Comparison of ENCODE assay signal across 15 cellular contexts in the genomic region with DNA sequence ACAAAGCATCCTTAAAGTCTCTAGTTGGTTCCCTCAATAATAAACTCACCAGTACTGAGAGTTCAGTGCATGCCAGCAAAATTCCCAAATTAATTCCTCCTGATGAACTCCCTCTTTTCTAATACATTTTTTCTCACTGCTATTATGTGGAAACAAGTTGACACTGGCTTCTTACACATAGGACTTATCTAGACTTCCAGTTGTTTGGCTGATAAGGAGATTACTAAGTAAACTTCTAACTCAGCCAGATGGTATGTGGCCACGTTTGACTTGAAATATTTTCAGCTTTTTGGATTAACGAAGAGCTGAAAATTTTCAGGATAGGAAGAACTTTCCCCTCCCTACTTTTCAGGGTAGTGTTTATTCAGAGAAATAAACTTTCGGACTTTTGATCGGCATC.
A peak's percentile ranks its signal among the peaks of the same experiment; 100 is the strongest.
DNase-seq lines count a peak whose midpoint lies in the region; ATAC-seq, FAIRE-seq and TF ChIP-seq lines count a peak whose summit lies in the region.
"Had no signal": no experiment of that assay in that cellular context is flagged by ENCODE, and none has a peak within 500 bp of the region (broad histone marks: within the 10 kb centered on the region; RNA-seq: fewer than 3 reads in every experiment).

No MANE protein-coding gene starts in this region.

- no peaks in the 10 kb centered on the region for H3K9me3 ChIP-seq in left lung
- H3K9me3 ChIP-seq: HAP-1, neutrophil, spleen had no signal

- H3K36me3 ChIP-seq in bronchial epithelial cell (ENCODE audit: control insufficient read depth, insufficient read depth, low read length) (no peaks in the 10 kb centered on the region), left lung (no peaks in the 10 kb centered on the region)
- H3K36me3 ChIP-seq: HAP-1, neutrophil, spleen had no signal

- H3K4me1 Mint-ChIP-seq in stimulated activated effector memory CD8-positive, alpha-beta T cell treated with anti-CD3 and anti-CD28 coated beads, Interleukin-12 subunit alpha, Interleukin-12 subunit beta, amount 100 ng/mL, for 72 hours = no peaks in the 10 kb centered on the region
- H3K4me1 Mint-ChIP-seq: activated naive CD4-positive, alpha-beta T cell treated with anti-CD3 and anti-CD28 coated beads, Interleukin-2, amount 10 ng/mL, durations not matched to agents 7 days and 5 days had no signal

- no peak overlapping the region for H3K4me3 Mint-ChIP-seq in stimulated activated effector memory CD8-positive, alpha-beta T cell treated with anti-CD3 and anti-CD28 coated beads, Interleukin-12 subunit alpha, Interleukin-12 subunit beta, amount 100 ng/mL, for 72 hours
- H3K4me3 Mint-ChIP-seq: activated naive CD4-positive, alpha-beta T cell treated with anti-CD3 and anti-CD28 coated beads, Interleukin-2, amount 10 ng/mL, durations not matched to agents 7 days and 5 days had no signal

- intact Hi-C loops in left lung (cut with DNase I) = no loop called here

- H3K27ac ChIP-seq in left lung = no peak overlapping the region
- H3K27ac ChIP-seq: neutrophil, spleen had no signal

- FAIRE-seq in bronchial epithelial cell (lab: Jason Lieb, UNC) = no peak
- FAIRE-seq: HTR-8/SVneo had no signal

- peaks cover 17% of the 10 kb centered on the region for H3K9me3 Mint-ChIP-seq in stimulated activated effector memory CD8-positive, alpha-beta T cell treated with anti-CD3 and anti-CD28 coated beads, Interleukin-12 subunit alpha, Interleukin-12 subunit beta, amount 100 ng/mL, for 72 hours

- TF ChIP-seq CTCF in bronchial epithelial cell (IDR thresholded peaks at IDR 0.05; ENCODE audit: insufficient read depth, low read length, severe bottlenecking) (no peak), left lung (IDR thresholded peaks at IDR 0.05) (no peak)

- H3K4me3 ChIP-seq in bronchial epithelial cell (ENCODE audit: low read depth, low read length) (no peak overlapping the region), left lung (no peak overlapping the region)
- H3K4me3 ChIP-seq: HAP-1, spleen had no signal

- no peaks in the 10 kb centered on the region for H3K4me1 ChIP-seq in left lung
- H3K4me1 ChIP-seq: spleen had no signal

- H3K27ac Mint-ChIP-seq in stimulated activated effector memory CD8-positive, alpha-beta T cell treated with anti-CD3 and anti-CD28 coated beads, Interleukin-12 subunit alpha, Interleukin-12 subunit beta, amount 100 ng/mL, for 72 hours = no peak overlapping the region
- H3K27ac Mint-ChIP-seq: activated naive CD4-positive, alpha-beta T cell treated with anti-CD3 and anti-CD28 coated beads, Interleukin-2, amount 10 ng/mL, durations not matched to agents 7 days and 5 days had no signal

- ATAC-seq in left lung = peak; percentile 94
- no peak for ATAC-seq in HG02610 (IDR thresholded peaks at IDR 0.05; ENCODE audit: unreplicated experiment)
- ATAC-seq in stimulated activated effector memory CD8-positive, alpha-beta T cell treated with anti-CD3 and anti-CD28 coated beads, Interleukin-12 subunit alpha, Interleukin-12 subunit beta, amount 100 ng/mL, for 72 hours = no peak

- H3K36me3 Mint-ChIP-seq in stimulated activated effector memory CD8-positive, alpha-beta T cell treated with anti-CD3 and anti-CD28 coated beads, Interleukin-12 subunit alpha, Interleukin-12 subunit beta, amount 100 ng/mL, for 72 hours = no peaks in the 10 kb centered on the region
- H3K36me3 Mint-ChIP-seq: activated naive CD4-positive, alpha-beta T cell treated with anti-CD3 and anti-CD28 coated beads, Interleukin-2, amount 10 ng/mL, durations not matched to agents 7 days and 5 days had no signal

- H3K27me3 ChIP-seq in bronchial epithelial cell (ENCODE audit: control insufficient read depth, insufficient read depth, low read length) = no peaks in the 10 kb centered on the region
- H3K27me3 ChIP-seq in left lung = no peaks in the 10 kb centered on the region
- H3K27me3 ChIP-seq: neutrophil, spleen had no signal

- in situ Hi-C loops in ACHN (cut with HindIII; ENCODE audit: low pct_ligation_motif_present, low pct_unique_long_range_greater_than_20kb, low sequenced_read_pairs) = no loop called here

- DNase-seq in ACHN (peak; percentile 1), NCI-H226 (peak; percentile 93), bronchial epithelial cell (ENCODE audit: low read depth) (peak; percentile 86), left lung (no peak), EL (no peak)
- DNase-seq in activated naive CD4-positive, alpha-beta T cell treated with Interleukin-2 at 50 U/mL for 16 hours = no peak
- no peak for DNase-seq in stimulated activated effector memory CD8-positive, alpha-beta T cell treated with anti-CD3 and anti-CD28 coated beads, Interleukin-12 subunit alpha, Interleukin-12 subunit beta, amount 100 ng/mL, for 72 hours (ENCODE audit: low spot score in 2 of 2)
- DNase-seq: activated CD4-positive, CD25-positive, alpha-beta regulatory T cell; activated naive CD4-positive, alpha-beta T cell treated with anti-CD3 and anti-CD28 coated beads, Interleukin-2, amount 10 ng/mL, durations not matched to agents 7 days and 5 days; NCI-H2107; spleen had no signal

Comparison
In these comparisons a context has a peak if more than half of its experiments do, and no peak if none do; other contexts are left out.
1. DNase-seq: peak in ACHN (single experiment), NCI-H226 (single experiment) and bronchial epithelial cell (single experiment); none in left lung (0 of 2), activated naive CD4-positive, alpha-beta T cell treated with Interleukin-2 at 50 U/mL for 16 hours (single experiment), stimulated activated effector memory CD8-positive, alpha-beta T cell treated with anti-CD3 and anti-CD28 coated beads, Interleukin-12 subunit alpha, Interleukin-12 subunit beta, amount 100 ng/mL, for 72 hours (0 of 2) and EL (single experiment).